ENCODE assay signal across 25 cellular contexts in genomic region chr18:78518805-78519204, GRCh38.
"Had no signal": no experiment of that assay in that cellular context is flagged by ENCODE, and none has a peak within 500 bp of the region (broad histone marks: within the 10 kb centered on the region; RNA-seq: fewer than 3 reads in every experiment).

No MANE protein-coding gene starts in this region.

- H3K27ac ChIP-seq: colonic mucosa, gastrocnemius medialis, left lung, neural progenitor cell, pancreas, right lobe of liver, thoracic aorta, tibial nerve, upper lobe of left lung had no signal

- H3K9me3 ChIP-seq: colonic mucosa, gastrocnemius medialis, pancreas, right lobe of liver, thoracic aorta, tibial nerve, upper lobe of left lung had no signal

- H2AFZ ChIP-seq: neural progenitor cell had no signal

- H3K4me2 ChIP-seq: neural progenitor cell, smooth muscle cell had no signal

- H3K4me1 Mint-ChIP-seq: central memory CD8-positive, alpha-beta T cell; naive thymus-derived CD4-positive, alpha-beta T cell; nephron had no signal

- H3K9me3 Mint-ChIP-seq: neural progenitor cell had no signal

- H3K4me1 ChIP-seq: colonic mucosa, gastrocnemius medialis, left lung, neural progenitor cell, pancreas, right lobe of liver, tibial nerve, upper lobe of left lung had no signal

- H3K36me3 Mint-ChIP-seq: naive thymus-derived CD4-positive, alpha-beta T cell; neural progenitor cell had no signal

- H3K36me3 ChIP-seq: colonic mucosa, gastrocnemius medialis, left lung, neural progenitor cell, pancreas, right lobe of liver, thoracic aorta, tibial nerve, upper lobe of left lung had no signal

- DNase-seq: colonic mucosa; dermis blood vessel endothelial cell; effector memory CD8-positive, alpha-beta T cell; foreskin fibroblast; gastrocnemius medialis; left lung; mesenchymal stem cell; midbrain; naive thymus-derived CD4-positive, alpha-beta T cell; nucleus accumbens; stimulated activated CD4-positive, alpha-beta T cell treated with anti-CD3 and anti-CD28 coated beads, Interleukin-12 subunit alpha, Interleukin-12 subunit beta, amount 100 ng/mL, for 4 hours; stimulated activated CD4-positive, alpha-beta T cell treated with anti-CD3 and anti-CD28 coated beads, Interleukin-1b, Interleukin-23, amount 100 ng/mL, for 48 hours; stimulated activated CD4-positive, alpha-beta T cell treated with anti-CD3 and anti-CD28 coated beads, Interleukin-4, amount 100 ng/mL, for 1 hour; stimulated activated CD8-positive, alpha-beta memory T cell treated with anti-CD3 and anti-CD28 coated beads, Interleukin-4, amount 100 ng/mL, for 48 hours; stimulated activated naive CD4-positive, alpha-beta T cell had no signal

- H3K9ac ChIP-seq: neural progenitor cell had no signal

- H3K4me3 Mint-ChIP-seq: central memory CD8-positive, alpha-beta T cell; effector memory CD8-positive, alpha-beta T cell; naive thymus-derived CD4-positive, alpha-beta T cell; nephron; neural progenitor cell had no signal

- H3K27ac Mint-ChIP-seq: effector memory CD8-positive, alpha-beta T cell; naive thymus-derived CD4-positive, alpha-beta T cell; nephron; progenitor cell of endocrine pancreas had no signal

- H3K27me3 ChIP-seq: colonic mucosa, gastrocnemius medialis, left lung, neural progenitor cell, pancreas, right lobe of liver, tibial nerve, upper lobe of left lung had no signal

- H3K4me3 ChIP-seq: colonic mucosa, gastrocnemius medialis, left lung, neural progenitor cell, pancreas, right lobe of liver, smooth muscle cell, thoracic aorta, tibial nerve, upper lobe of left lung had no signal

- ATAC-seq: effector memory CD8-positive, alpha-beta T cell; gastrocnemius medialis; left lung; naive thymus-derived CD4-positive, alpha-beta T cell; pancreas; right lobe of liver had no signal
